Comparison of ENCODE assay signal across 7 cellular contexts in genomic region chr9:3241290-3241689, GRCh38.
DNase-seq lines count a peak whose midpoint lies in the region; ATAC-seq lines count a peak whose summit lies in the region.

No MANE protein-coding gene starts in this region.

- ATAC-seq in HG03378 (IDR thresholded peaks at IDR 0.05; ENCODE audit: unreplicated experiment): no peak

- no peaks in the 10 kb centered on the region for H3K27me3 ChIP-seq in NT2/D1 (ENCODE audit: insufficient read depth, insufficient read length)

- no peaks in the 10 kb centered on the region for H3K9me3 ChIP-seq in NT2/D1 (ENCODE audit: insufficient read depth, low read length)

- H3K4me3 ChIP-seq in NT2/D1 (ENCODE audit: insufficient read length, low read depth): no peak overlapping the region

- no peak overlapping the region for H3K9ac ChIP-seq in NT2/D1 (ENCODE audit: insufficient read length, low read depth)

- DNase-seq in NT2/D1 (ENCODE audit: low read depth, low spot score) (peak; percentile 30), cerebellar cortex (ENCODE audit: low spot score) (peak; percentile 16), medulla oblongata (ENCODE audit: extremely low spot score) (peak; percentile 46), superior temporal gyrus (ENCODE audit: extremely low spot score) (peak; percentile 29), NCI-H82 treated with DMSO at 0.1 percent for 48 hours (lab: John Stamatoyannopoulos, UW; ENCODE audit: unreplicated experiment) (no peak)
- DNase-seq in activated CD4-positive, CD25-positive, alpha-beta regulatory T cell (lab: John Stamatoyannopoulos, UW): no peak

- H3K4me1 ChIP-seq in NT2/D1 (ENCODE audit: insufficient read depth, insufficient read length): no peaks in the 10 kb centered on the region

- H3K36me3 ChIP-seq in NT2/D1 (ENCODE audit: insufficient read depth, insufficient read length, low read length): no peaks in the 10 kb centered on the region

Comparison
In these comparisons a context has a peak if more than half of its experiments do, and no peak if none do; other contexts are left out.
1. DNase-seq: peak in NT2/D1 (single experiment), cerebellar cortex (single experiment), medulla oblongata (single experiment) and superior temporal gyrus (single experiment); none in activated CD4-positive, CD25-positive, alpha-beta regulatory T cell (0 of 4) and NCI-H82 treated with DMSO at 0.1 percent for 48 hours (single experiment).